Comparison of ENCODE assay signal across 11 cellular contexts in genomic region chr12:22658214-22658613, GRCh38. TPM values are rescaled to one million over a fixed set of nuclear protein-coding genes. Genes with fewer than 3 reads are reported as not detected.
DNase-seq lines count a peak whose midpoint lies in the region; ATAC-seq and TF ChIP-seq lines count a peak whose summit lies in the region.
"Had no signal": no experiment of that assay in that cellular context is flagged by ENCODE, and none has a peak within 500 bp of the region (broad histone marks: within the 10 kb centered on the region; RNA-seq: fewer than 3 reads in every experiment).

No MANE protein-coding gene starts in this region.

- H3K9me3 ChIP-seq in CD4-positive, CD25-positive, alpha-beta regulatory T cell (ENCODE audit: control insufficient read depth in 2 of 2, low read length in 2 of 2): no peaks in the 10 kb centered on the region
- no peaks in the 10 kb centered on the region for H3K9me3 ChIP-seq in BE2C
- no peaks in the 10 kb centered on the region for H3K9me3 ChIP-seq in PC-9 (ENCODE audit: insufficient read depth, low read depth)
- H3K9me3 ChIP-seq: esophagus squamous epithelium had no signal

- DNase-seq in CD4-positive, CD25-positive, alpha-beta regulatory T cell: peak in 1 of 3 donors; percentile 12
- DNase-seq in HFFc6: peak; percentile 80
- DNase-seq in amniotic epithelial cell (ENCODE audit: low read depth): peak; percentile 86
- DNase-seq in mesothelial cell of epicardium (ENCODE audit: low spot score in 2 of 2, unreplicated experiment in 2 of 2): no peak
- no peak for DNase-seq in MV-4-11 (lab: John Stamatoyannopoulos, UW)
- no peak for DNase-seq in BE2C
- DNase-seq in NCI-H1092 treated with DMSO at 0.1 percent for 48 hours (lab: John Stamatoyannopoulos, UW): no peak
- DNase-seq in PC-9: no peak
- DNase-seq: activated effector memory CD4-positive, alpha-beta T cell treated with Interleukin-2 at 50 U/mL for 16 hours; esophagus squamous epithelium; GF-D8 had no signal

- POLR2A ChIA-PET in PC-9 (lab: Charles Lee; ENCODE audit: unreplicated experiment): no interaction called here

- no peak overlapping the region for H3K27ac ChIP-seq in CD4-positive, CD25-positive, alpha-beta regulatory T cell (ENCODE audit: insufficient read depth, low read length, poor library complexity, severe bottlenecking)
- H3K27ac ChIP-seq in PC-9: no peak overlapping the region
- H3K27ac ChIP-seq: esophagus squamous epithelium had no signal

- no peaks in the 10 kb centered on the region for H3K9me2 ChIP-seq in PC-9 (ENCODE audit: insufficient read depth)

- H3K4me3 Mint-ChIP-seq in CD4-positive, CD25-positive, alpha-beta regulatory T cell: no peak overlapping the region
- H3K4me3 Mint-ChIP-seq in HFFc6: peak overlapping the region; percentile 11; the same call in 1 of the 2 replicates
- no peak overlapping the region for H3K4me3 Mint-ChIP-seq in mesothelial cell of epicardium

- TF ChIP-seq CTCF in HFFc6 (IDR thresholded peaks at IDR 0.05) (no peak), mesothelial cell of epicardium (IDR thresholded peaks at IDR 0.05; ENCODE audit: unreplicated experiment) (no peak), BE2C (IDR thresholded peaks at IDR 0.05; ENCODE audit: low read depth, low read length) (no peak), PC-9 (conservative IDR thresholded peaks at IDR 0.05) (no peak)

- no peak overlapping the region for H3K4me2 ChIP-seq in PC-9

- H3K36me3 Mint-ChIP-seq in CD4-positive, CD25-positive, alpha-beta regulatory T cell: peaks cover 28% of the 10 kb centered on the region
- H3K36me3 Mint-ChIP-seq in HFFc6 (ENCODE audit: low read depth) (peaks cover 5% of the 10 kb centered on the region; the same call in 1 of the 2 replicates), mesothelial cell of epicardium (peaks cover 25% of the 10 kb centered on the region)

- H3K4me3 ChIP-seq in CD4-positive, CD25-positive, alpha-beta regulatory T cell (ENCODE audit: low read depth, low read length): no peak overlapping the region
- H3K4me3 ChIP-seq in BE2C (ENCODE audit: low read depth, low read length): no peak overlapping the region
- H3K4me3 ChIP-seq in PC-9: no peak overlapping the region
- H3K4me3 ChIP-seq: esophagus squamous epithelium had no signal

- H3K36me3 ChIP-seq in CD4-positive, CD25-positive, alpha-beta regulatory T cell (ENCODE audit: control insufficient read depth, insufficient read depth, low read length): peaks cover 16% of the 10 kb centered on the region
- H3K36me3 ChIP-seq in BE2C (peaks cover 3% of the 10 kb centered on the region), PC-9 (ENCODE audit: low read depth) (peaks cover 19% of the 10 kb centered on the region)

- peak overlapping the region; percentile 48 to 89 (median 80) for H3K27ac Mint-ChIP-seq in CD4-positive, CD25-positive, alpha-beta regulatory T cell
- peak overlapping the region; percentile 72 for H3K27ac Mint-ChIP-seq in HFFc6
- peak overlapping the region; percentile 5 for H3K27ac Mint-ChIP-seq in mesothelial cell of epicardium

- H3K9me3 Mint-ChIP-seq in CD4-positive, CD25-positive, alpha-beta regulatory T cell: peaks cover 0 to 2% (median 0%) of the 10 kb centered on the region in 7 donors
- no peaks in the 10 kb centered on the region for H3K9me3 Mint-ChIP-seq in HFFc6
- H3K9me3 Mint-ChIP-seq in mesothelial cell of epicardium: peaks cover 3% of the 10 kb centered on the region

- intact Hi-C loops in PC-9 (cut with micrococcal nuclease; ENCODE audit: unreplicated experiment): no loop called here

- CTCF ChIA-PET in PC-9 (lab: Charles Lee): no interaction called here

- no peaks in the 10 kb centered on the region for H3K27me3 ChIP-seq in CD4-positive, CD25-positive, alpha-beta regulatory T cell (ENCODE audit: control insufficient read depth, insufficient read depth, low read length)
- H3K27me3 ChIP-seq in BE2C (no peaks in the 10 kb centered on the region), PC-9 (ENCODE audit: insufficient read depth, low read depth) (no peaks in the 10 kb centered on the region)
- H3K27me3 ChIP-seq: esophagus squamous epithelium had no signal

- ATAC-seq in CD4-positive, CD25-positive, alpha-beta regulatory T cell (ENCODE audit: low read depth in 2 of 2): peak in 1 of 2 donors; percentile 34

- H3K27me3 Mint-ChIP-seq in CD4-positive, CD25-positive, alpha-beta regulatory T cell: no peaks in the 10 kb centered on the region
- no peaks in the 10 kb centered on the region for H3K27me3 Mint-ChIP-seq in HFFc6 (ENCODE audit: insufficient read depth)
- no peaks in the 10 kb centered on the region for H3K27me3 Mint-ChIP-seq in mesothelial cell of epicardium (ENCODE audit: low read depth)

- no peak overlapping the region for H2AFZ ChIP-seq in PC-9

- no peaks in the 10 kb centered on the region for H3K4me1 ChIP-seq in CD4-positive, CD25-positive, alpha-beta regulatory T cell (ENCODE audit: control insufficient read depth, insufficient read depth, low read length, poor library complexity, severe bottlenecking)
- no peaks in the 10 kb centered on the region; the same call in 1 of the 2 replicates for H3K4me1 ChIP-seq in BE2C
- 0 out of 2 replicates have a peak, but pooled peaks cover 5% of the 10 kb centered on the region for H3K4me1 ChIP-seq in PC-9 (replicated peaks; ENCODE audit: insufficient read depth)

- no TSS peak for BruUV-seq in PC-9 (replicated peaks; lab: Mats Ljungman, UMichigan)

- peaks cover 8% of the 10 kb centered on the region; the same call in 1 of the 2 replicates for H3F3A ChIP-seq in PC-9 (ENCODE audit: insufficient read depth, low read depth)

- peaks cover 7% of the 10 kb centered on the region; the same call in 1 of the 2 replicates for H4K20me1 ChIP-seq in PC-9 (ENCODE audit: insufficient read depth)

- H3K4me1 Mint-ChIP-seq in CD4-positive, CD25-positive, alpha-beta regulatory T cell: peaks cover 14 to 39% (median 27%) of the 10 kb centered on the region in 4 donors
- peaks cover 42% of the 10 kb centered on the region for H3K4me1 Mint-ChIP-seq in HFFc6 (ENCODE audit: low read depth)
- H3K4me1 Mint-ChIP-seq in mesothelial cell of epicardium: peaks cover 10% of the 10 kb centered on the region

- peaks cover 26% of the 10 kb centered on the region for H3K79me2 ChIP-seq in PC-9 (ENCODE audit: low read depth)

RNA-seq across cellular contexts. Expression of gene ETNK1, which starts 33.2 kb away (rescaled TPM):
- 64.4 TPM for total RNA-seq in CD4-positive, CD25-positive, alpha-beta regulatory T cell
- polyA plus RNA-seq in CD4-positive, CD25-positive, alpha-beta regulatory T cell: 10 to 100 TPM; 20.9 to 24.7 (median 21.6) TPM
- total RNA-seq in HFFc6 (2021; fragmentation: NEBNext Ultra II Directional; extraction: Animal tissue kit (Norgen Biotek cat#: 25700)): 10 to 100 TPM; 23.7 to 33.8 (median 28.5) TPM
- total RNA-seq in mesothelial cell of epicardium (99.4 to 106 TPM (median 105 TPM) in 3 replicates), PC-9 (2021) (64.0 and 87.9 TPM in 2 replicates)
- polyA plus RNA-seq in BE2C (2012; ENCODE audit: insufficient read depth, insufficient read length, low read depth): 13.5 TPM

Comparison
In these comparisons a context has a peak if more than half of its experiments do, and no peak if none do; other contexts are left out.
1. DNase-seq: peak in HFFc6 (single experiment) and amniotic epithelial cell (single experiment); none in mesothelial cell of epicardium (0 of 2), MV-4-11 (single experiment), BE2C (single experiment), NCI-H1092 treated with DMSO at 0.1 percent for 48 hours (single experiment) and PC-9 (0 of 2).
2. H3K27ac Mint-ChIP-seq: peak in every context shown above with its lines; median percentile 80 in CD4-positive, CD25-positive, alpha-beta regulatory T cell; 72 in HFFc6; 5 in mesothelial cell of epicardium.